11 cellular contexts compared by ENCODE assay signal in genomic region chr7:5702876-5703571, GRCh38.
A peak's percentile ranks its signal among the peaks of the same experiment; 100 is the strongest.
DNase-seq lines count a peak whose midpoint lies in the region; ATAC-seq lines count a peak whose summit lies in the region.
"Had no signal": no experiment of that assay in that cellular context is flagged by ENCODE, and none has a peak within 500 bp of the region (broad histone marks: within the 10 kb centered on the region; RNA-seq: fewer than 3 reads in every experiment).

No MANE protein-coding gene starts in this region.

- peak; percentile 37 for DNase-seq in EL
- DNase-seq in NCI-H226: peak; percentile 55
- DNase-seq in neuronal stem cell (ENCODE audit: low spot score): no peak
- DNase-seq in AML-193 (lab: John Stamatoyannopoulos, UW): no peak
- DNase-seq in OCI-M2 (lab: John Stamatoyannopoulos, UW; ENCODE audit: unreplicated experiment): no peak
- DNase-seq in NCI-H2171 treated with DMSO at 0.1 percent for 48 hours (lab: John Stamatoyannopoulos, UW): no peak
- no peak for DNase-seq in G401 (ENCODE audit: low spot score)
- DNase-seq: DMS53; effector memory CD4-positive, alpha-beta T cell had no signal

- no peak overlapping the region for H3K14ac ChIP-seq in neuronal stem cell (ENCODE audit: low read length)

- H2AK5ac ChIP-seq in neuronal stem cell (ENCODE audit: low read depth, low read length): no peak overlapping the region

- H3K27ac ChIP-seq in neuronal stem cell (replicated peaks; ENCODE audit: low read length): peak overlapping the region; percentile 25

- H2BK15ac ChIP-seq in neuronal stem cell (ENCODE audit: low read length): no peak overlapping the region

- no CpG with 5 or more reads among the region's 7 CpGs for WGBS in neuronal stem cell (ENCODE audit: extremely low coverage in 2 of 2, insufficient read length in 2 of 2, insufficient replicate concordance in 1 of 2), 2 donors

- no peak overlapping the region for H3K9ac ChIP-seq in neuronal stem cell (ENCODE audit: low read depth, low read length, poor library complexity)

- no peak overlapping the region for H3K23ac ChIP-seq in neuronal stem cell (ENCODE audit: low read depth, low read length, poor library complexity)

- peak; percentile 21 for ATAC-seq in esophagus mucosa
- ATAC-seq: Panc1 had no signal

- peaks cover 0 to 2% of the 10 kb centered on the region in 2 donors for H3K9me3 ChIP-seq in neuronal stem cell (replicated peaks in 1 of 2; ENCODE audit: control insufficient read depth in 2 of 2, insufficient read depth in 1 of 2, low read depth in 1 of 2, low read length in 2 of 2)

- H2BK5ac ChIP-seq in neuronal stem cell (ENCODE audit: low read length): no peak overlapping the region

- H3K4me2 ChIP-seq in neuronal stem cell (ENCODE audit: insufficient read depth, low read length, poor library complexity, severe bottlenecking): no peak overlapping the region

- H3K18ac ChIP-seq in neuronal stem cell (ENCODE audit: low read length): no peak overlapping the region

- H3K4me1 ChIP-seq in neuronal stem cell (ENCODE audit: control insufficient read depth in 2 of 2, insufficient read depth in 1 of 2, low read depth in 1 of 2, low read length in 2 of 2): peaks cover 23 to 43% of the 10 kb centered on the region in 2 donors

- H3K79me1 ChIP-seq in neuronal stem cell (ENCODE audit: low read depth, low read length): no peaks in the 10 kb centered on the region

- H4K8ac ChIP-seq in neuronal stem cell (ENCODE audit: low read depth, low read length): no peak overlapping the region

- in situ Hi-C loops in G401 (cut with HindIII; ENCODE audit: low sequenced_read_pairs): no loop called here

- H2BK120ac ChIP-seq in neuronal stem cell (ENCODE audit: low read depth, low read length): no peak overlapping the region

- no peak overlapping the region for H2BK12ac ChIP-seq in neuronal stem cell (ENCODE audit: low read length)

- H3K36me3 ChIP-seq in neuronal stem cell (replicated peaks in 1 of 2; ENCODE audit: control insufficient read depth in 2 of 2, insufficient read depth in 2 of 2, low read length in 2 of 2): peaks cover 6 to 53% of the 10 kb centered on the region in 2 donors

- H3K4ac ChIP-seq in neuronal stem cell (ENCODE audit: low read length): no peak overlapping the region

- no peaks in the 10 kb centered on the region for H3K27me3 ChIP-seq in neuronal stem cell (ENCODE audit: control insufficient read depth in 3 of 3, insufficient read depth in 3 of 3, low read depth in 1 of 3, low read length in 3 of 3)

- H4K91ac ChIP-seq in neuronal stem cell (ENCODE audit: low read depth, low read length, poor library complexity): no peak overlapping the region

- no peak overlapping the region for H3K4me3 ChIP-seq in neuronal stem cell (ENCODE audit: low read length in 2 of 2)

- no peak overlapping the region for H2AFZ ChIP-seq in neuronal stem cell (ENCODE audit: low read length)

Comparison
In these comparisons a context has a peak if more than half of its experiments do, and no peak if none do; other contexts are left out.
1. DNase-seq: peak in EL (single experiment) and NCI-H226 (single experiment); none in neuronal stem cell (single experiment), AML-193 (0 of 2), OCI-M2 (single experiment), NCI-H2171 treated with DMSO at 0.1 percent for 48 hours (single experiment) and G401 (single experiment).